Comparison of ENCODE assay signal across 1 cellular context in genomic region chr2:70104231-70105111, GRCh38.
TF ChIP-seq lines count a peak whose summit lies in the region.

No MANE protein-coding gene starts in this region.

TF ChIP-seq in HEK293, 187 proteins besides CTCF, POLR2A, EP300 and RAD21 (continued from another document):
- TF ChIP-seq ZNF692 (tag by site-specific recombination; IDR thresholded peaks at IDR 0.05): 0 out of 2 replicates have a peak, but pooled peaks have one; percentile 16
- TF ChIP-seq ZNF777 (tag by site-specific recombination; IDR thresholded peaks at IDR 0.05; ENCODE audit: borderline replicate concordance): no peak
- peak; percentile 99 for TF ChIP-seq ZBTB17 (tag by site-specific recombination; IDR thresholded peaks at IDR 0.05)
- TF ChIP-seq ZNF623 (tag by site-specific recombination; IDR thresholded peaks at IDR 0.05): no peak
- no peak for TF ChIP-seq GLI2 (tag by site-specific recombination; IDR thresholded peaks at IDR 0.05; ENCODE audit: borderline replicate concordance, low read depth)
- no peak for TF ChIP-seq MEIS1 (CRISPR knock-in tag; IDR thresholded peaks at IDR 0.05; ENCODE audit: borderline replicate concordance)
- peak; percentile 61 for TF ChIP-seq ZNF366 (tag by site-specific recombination; conservative IDR thresholded peaks at IDR 0.05)
- no peak for TF ChIP-seq ZNF585B (tag by site-specific recombination; IDR thresholded peaks at IDR 0.05)
- no peak for TF ChIP-seq ZFP3 (tag by site-specific recombination; IDR thresholded peaks at IDR 0.05; ENCODE audit: low read depth)
- no peak for TF ChIP-seq ZIC2 (tag by site-specific recombination; IDR thresholded peaks at IDR 0.05)
- TF ChIP-seq REPIN1 (tag by site-specific recombination; IDR thresholded peaks at IDR 0.05; ENCODE audit: low read depth): no peak
- TF ChIP-seq HIC1 (tag by site-specific recombination; IDR thresholded peaks at IDR 0.05): no peak
- no peak for TF ChIP-seq TCF7L2 (IDR thresholded peaks at IDR 0.05; ENCODE audit: borderline replicate concordance, low read depth, low read length)
- TF ChIP-seq ZNF146 (tag by site-specific recombination; IDR thresholded peaks at IDR 0.05): no peak
- peak; percentile 9; the same call in 1 of the 2 replicates for TF ChIP-seq ZXDB (tag by site-specific recombination; IDR thresholded peaks at IDR 0.05)
- TF ChIP-seq TRIM28 (IDR thresholded peaks at IDR 0.05; ENCODE audit: borderline replicate concordance, low read length): 0 out of 2 replicates have a peak, but pooled peaks have one; percentile 12
- no peak for TF ChIP-seq ZNF133 (tag by site-specific recombination; IDR thresholded peaks at IDR 0.05)
- no peak for TF ChIP-seq ZNF664 (tag by site-specific recombination; IDR thresholded peaks at IDR 0.05)
- peak; percentile 43; the same call in 1 of the 2 replicates for TF ChIP-seq ZEB2 (tag by site-specific recombination; IDR thresholded peaks at IDR 0.05)
- TF ChIP-seq ZNF560 (tag by site-specific recombination; IDR thresholded peaks at IDR 0.05; ENCODE audit: borderline replicate concordance): no peak
- peak; percentile 80 for TF ChIP-seq ZBTB20 (tag by site-specific recombination; IDR thresholded peaks at IDR 0.05)
- TF ChIP-seq ZBTB48 (tag by site-specific recombination; IDR thresholded peaks at IDR 0.05): peak; percentile 79
- TF ChIP-seq KLF16 (tag by site-specific recombination; IDR thresholded peaks at IDR 0.05): no peak; the same call in 1 of the 2 replicates
- TF ChIP-seq ZNF266 (tag by site-specific recombination; IDR thresholded peaks at IDR 0.05; ENCODE audit: low read depth): no peak
- TF ChIP-seq ZNF140 (tag by site-specific recombination; IDR thresholded peaks at IDR 0.05): no peak
